Comparison of ENCODE assay signal across 8 cellular contexts in genomic region chr20:45345104-45345936, GRCh38. TPM values are rescaled to one million over a fixed set of nuclear protein-coding genes. Genes with fewer than 3 reads are reported as not detected.
DNase-seq lines count a peak whose midpoint lies in the region; ATAC-seq and TF ChIP-seq lines count a peak whose summit lies in the region.

No MANE protein-coding gene starts in this region.

- H3K36me3 ChIP-seq in BJ (ENCODE audit: control insufficient read depth, insufficient read depth, low read length): peaks cover 8% of the 10 kb centered on the region
- H3K36me3 ChIP-seq in MG63: peaks cover 70% of the 10 kb centered on the region

- no peaks in the 10 kb centered on the region for H3K9me3 ChIP-seq in MG63

- H3K4me3 ChIP-seq in BJ (ENCODE audit: low read depth, low read length) (peak overlapping the region; percentile 62), MG63 (peak overlapping the region; percentile 95)

- no peak for TF ChIP-seq CTCF in BJ (IDR thresholded peaks at IDR 0.05; ENCODE audit: insufficient read depth, low read depth, low read length)

- H3K27me3 ChIP-seq in BJ (ENCODE audit: control insufficient read depth, insufficient read depth, low read length): no peaks in the 10 kb centered on the region
- H3K27me3 ChIP-seq in MG63: no peaks in the 10 kb centered on the region

- ATAC-seq in GM21447 (IDR thresholded peaks at IDR 0.05; ENCODE audit: unreplicated experiment): no peak
- ATAC-seq in HG02678 (IDR thresholded peaks at IDR 0.05; ENCODE audit: unreplicated experiment): no peak
- ATAC-seq in GM18511 (IDR thresholded peaks at IDR 0.05; ENCODE audit: unreplicated experiment): no peak
- no peak for ATAC-seq in HG03442 (IDR thresholded peaks at IDR 0.05; ENCODE audit: unreplicated experiment)

- POLR2A ChIA-PET in BJ (lab: Charles Lee): interaction anchor here (2.5 kb wide), 1 partner anchor 8 kb away, joined by 8 read pairs; no protein-coding TSS in a partner anchor

- DNase-seq in BJ (ENCODE audit: low read depth) (no peak), MG63 (peak; percentile 61), dermis blood vessel endothelial cell (peak; percentile 33), myocyte (ENCODE audit: low read depth) (peak; percentile 59)

- CTCF ChIA-PET in BJ (lab: Yijun Ruan, JAX): interaction anchor here (0.5 to 2.1 kb wide), 7 partner anchors 13 to 426 kb away, joined by 3 to 8 read pairs (median 4); partner anchors contain the start of gene SYS1

RNA-seq across cellular contexts. Expression of gene SDC4, which starts 2.9 kb away (rescaled TPM):
- polyA plus RNA-seq in BJ (2011; rRNA removed): 147 and 153 TPM in 2 replicates
- polyA minus RNA-seq in BJ (2011; rRNA and poly(A)+ RNA removed): 140 and 225 TPM in 2 replicates
- 204 and 214 TPM in 2 replicates for total RNA-seq in MG63 (2014; rRNA removed; shearing (Covaris generic); ENCODE audit: low replicate concordance)
- total RNA-seq in dermis blood vessel endothelial cell (41.5 and 79.3 TPM in 2 replicates), myocyte (34.8 and 51.5 TPM in 2 replicates)
- polyA plus RNA-seq in myocyte (2012): 42.9 TPM

RNA-seq across cellular contexts. Expression of gene SYS1, which starts 17.6 kb away (rescaled TPM):
- polyA plus RNA-seq in BJ (2011; rRNA removed): 38.8 and 71.4 TPM in 2 replicates
- 35.1 and 67.8 TPM in 2 replicates for polyA minus RNA-seq in BJ (2011; rRNA and poly(A)+ RNA removed)
- 24.5 and 32.3 TPM in 2 replicates for total RNA-seq in MG63 (2014; rRNA removed; shearing (Covaris generic); ENCODE audit: low replicate concordance)
- total RNA-seq in dermis blood vessel endothelial cell (23.3 and 26.2 TPM in 2 replicates), myocyte (12.7 and 13.2 TPM in 2 replicates)
- 16.8 TPM for polyA plus RNA-seq in myocyte (2012)

RNA-seq across cellular contexts. Expression of gene TP53TG5, which starts 32.8 kb away (rescaled TPM):
- not detected in 2 replicates for polyA plus RNA-seq in BJ (2011; rRNA removed)
- polyA minus RNA-seq in BJ (2011; rRNA and poly(A)+ RNA removed): not detected in 2 replicates
- total RNA-seq in MG63 (2014; rRNA removed; shearing (Covaris generic); ENCODE audit: low replicate concordance): not detected in 2 replicates
- not detected in 2 replicates for total RNA-seq in dermis blood vessel endothelial cell
- not detected in 2 replicates for total RNA-seq in myocyte
- polyA plus RNA-seq in myocyte (2012): 0.34 TPM

RNA-seq across cellular contexts. Expression of gene MATN4, which starts 37.2 kb away (rescaled TPM):
- 0.05 and 0.06 TPM in 2 replicates for polyA plus RNA-seq in BJ (2011; rRNA removed)
- not detected in 2 replicates for polyA minus RNA-seq in BJ (2011; rRNA and poly(A)+ RNA removed)
- not detected in 2 replicates for total RNA-seq in MG63 (2014; rRNA removed; shearing (Covaris generic); ENCODE audit: low replicate concordance)
- 0.09 and 0.17 TPM in 2 replicates for total RNA-seq in dermis blood vessel endothelial cell
- not detected in 2 replicates for total RNA-seq in myocyte
- not detected for polyA plus RNA-seq in myocyte (2012)

RNA-seq across cellular contexts. Expression of gene RBPJL, which starts 38.7 kb away (rescaled TPM):
- polyA plus RNA-seq in BJ (2011; rRNA removed): not detected in 2 replicates
- not detected in 2 replicates for polyA minus RNA-seq in BJ (2011; rRNA and poly(A)+ RNA removed)
- not detected in 2 replicates for total RNA-seq in MG63 (2014; rRNA removed; shearing (Covaris generic); ENCODE audit: low replicate concordance)
- total RNA-seq in dermis blood vessel endothelial cell: not detected in 2 replicates
- not detected in 2 replicates for total RNA-seq in myocyte
- not detected for polyA plus RNA-seq in myocyte (2012)
